ENCODE assay signal across 7 cellular contexts in genomic region chr1:31052613-31053012, GRCh38. TPM values are rescaled to one million over a fixed set of nuclear protein-coding genes. Genes with fewer than 3 reads are reported as not detected.
DNase-seq lines count a peak whose midpoint lies in the region; ATAC-seq and TF ChIP-seq lines count a peak whose summit lies in the region.
"Not testable (repeated sequence)": the region's sequence is repeated elsewhere in the genome, so short reads cannot be mapped to it uniquely, and the experiment has no call there.

No MANE protein-coding gene starts in this region.

- peak overlapping the region; percentile 48 for H3K27ac Mint-ChIP-seq in activated naive CD8-positive, alpha-beta T cell treated with anti-CD3 and anti-CD28 coated beads for 36 hours
- H3K27ac Mint-ChIP-seq in dendritic cell treated with granulocyte-macrophage colony-stimulating factor and Interleukin-4, amounts not matched to agents 40 ng/mL and 50 ng/mL, for 4 days, result peak overlapping the region; percentile 46
- H3K27ac Mint-ChIP-seq in nephron progenitor cell (peak overlapping the region; percentile 48), type B pancreatic cell (peak overlapping the region; percentile 50)

- H3K79me2 ChIP-seq in Loucy (ENCODE audit: insufficient read depth, low read length) (peaks cover 100% of the 10 kb centered on the region), smooth muscle cell (ENCODE audit: low read depth) (peaks cover 100% of the 10 kb centered on the region)

- H3K27me3 Mint-ChIP-seq in activated naive CD8-positive, alpha-beta T cell treated with anti-CD3 and anti-CD28 coated beads for 36 hours; dendritic cell treated with granulocyte-macrophage colony-stimulating factor and Interleukin-4, amounts not matched to agents 40 ng/mL and 50 ng/mL, for 4 days; nephron progenitor cell (ENCODE audit: low read depth, poor library complexity); type B pancreatic cell: not testable (repeated sequence)

- intact Hi-C loops in dendritic cell treated with granulocyte-macrophage colony-stimulating factor and Interleukin-4, amounts not matched to agents 40 ng/mL and 50 ng/mL, for 4 days (cut with micrococcal nuclease); left lung (cut with DNase I): not testable (repeated sequence)

- not testable (repeated sequence) for H3K4me3 ChIP-seq in Loucy (ENCODE audit: low read length, poor library complexity, severe bottlenecking); left lung; smooth muscle cell

- H4K20me1 ChIP-seq in Loucy (ENCODE audit: insufficient read depth, low read length, poor library complexity, severe bottlenecking), result peaks cover 87% of the 10 kb centered on the region
- H4K20me1 ChIP-seq in smooth muscle cell (ENCODE audit: low read depth), result peaks cover 100% of the 10 kb centered on the region

- not testable (repeated sequence) for DNase-seq in activated naive CD8-positive, alpha-beta T cell treated with anti-CD3 and anti-CD28 coated beads for 36 hours; nephron progenitor cell; smooth muscle cell (lab: John Stamatoyannopoulos, UW; ENCODE audit: unreplicated experiment); type B pancreatic cell (ENCODE audit: extremely low spot score, unreplicated experiment)
- peak; percentile 37 to 55 for DNase-seq in left lung

- WGBS in smooth muscle cell (ENCODE audit: low lambda C conversion rate), result 95% methylated on average over 14 of the region's 14 CpGs

- ATAC-seq in left lung, result peak; percentile 53

- H3F3A ChIP-seq in Loucy (ENCODE audit: low read depth); smooth muscle cell (ENCODE audit: low read depth): not testable (repeated sequence)

- not testable (repeated sequence) for H3K9me3 ChIP-seq in Loucy (ENCODE audit: insufficient read depth, low read depth, low read length); left lung; smooth muscle cell (replicated peaks; ENCODE audit: low read depth)

- not testable (repeated sequence) for H3K9ac ChIP-seq in Loucy (ENCODE audit: low read depth, low read length, poor library complexity, severe bottlenecking); smooth muscle cell (ENCODE audit: low read depth)

- H3K27me3 ChIP-seq in Loucy (ENCODE audit: insufficient read depth, low read length, poor library complexity, severe bottlenecking); left lung; smooth muscle cell (ENCODE audit: low read depth): not testable (repeated sequence)

- H2AFZ ChIP-seq in Loucy (ENCODE audit: low read length); smooth muscle cell (ENCODE audit: low read depth): not testable (repeated sequence)

- TF ChIP-seq CTCF in Loucy (conservative IDR thresholded peaks at IDR 0.05; ENCODE audit: low read length); left lung (IDR thresholded peaks at IDR 0.05); nephron progenitor cell (IDR thresholded peaks at IDR 0.05); smooth muscle cell (IDR thresholded peaks at IDR 0.05; ENCODE audit: borderline replicate concordance, insufficient read depth, poor library complexity, severe bottlenecking); type B pancreatic cell (conservative IDR thresholded peaks at IDR 0.05): not testable (repeated sequence)

- H3K27ac ChIP-seq in left lung, result peak overlapping the region in 1 of 2 donors; percentile 23
- peak overlapping the region; percentile 16 for H3K27ac ChIP-seq in smooth muscle cell (ENCODE audit: low read depth)

- H3K9me2 ChIP-seq in Loucy (replicated peaks; ENCODE audit: low read depth, low read length), result not testable (repeated sequence)

- H3K36me3 Mint-ChIP-seq in activated naive CD8-positive, alpha-beta T cell treated with anti-CD3 and anti-CD28 coated beads for 36 hours, result peaks cover 38% of the 10 kb centered on the region
- peaks cover 78% of the 10 kb centered on the region for H3K36me3 Mint-ChIP-seq in dendritic cell treated with granulocyte-macrophage colony-stimulating factor and Interleukin-4, amounts not matched to agents 40 ng/mL and 50 ng/mL, for 4 days (ENCODE audit: low read depth)
- H3K36me3 Mint-ChIP-seq in nephron progenitor cell (ENCODE audit: low read depth) (peaks cover 76% of the 10 kb centered on the region), type B pancreatic cell (peaks cover 26% of the 10 kb centered on the region)

- peak overlapping the region; percentile 27 for H3K4me2 ChIP-seq in Loucy (ENCODE audit: low read depth, low read length, poor library complexity, severe bottlenecking)
- H3K4me2 ChIP-seq in smooth muscle cell, result not testable (repeated sequence)

- not testable (repeated sequence) for H3K9me3 Mint-ChIP-seq in activated naive CD8-positive, alpha-beta T cell treated with anti-CD3 and anti-CD28 coated beads for 36 hours; dendritic cell treated with granulocyte-macrophage colony-stimulating factor and Interleukin-4, amounts not matched to agents 40 ng/mL and 50 ng/mL, for 4 days; nephron progenitor cell; type B pancreatic cell

- not testable (repeated sequence) for H3K4me3 Mint-ChIP-seq in activated naive CD8-positive, alpha-beta T cell treated with anti-CD3 and anti-CD28 coated beads for 36 hours; dendritic cell treated with granulocyte-macrophage colony-stimulating factor and Interleukin-4, amounts not matched to agents 40 ng/mL and 50 ng/mL, for 4 days; nephron progenitor cell; type B pancreatic cell

- peaks cover 37% of the 10 kb centered on the region for H3K4me1 Mint-ChIP-seq in activated naive CD8-positive, alpha-beta T cell treated with anti-CD3 and anti-CD28 coated beads for 36 hours
- peaks cover 14% of the 10 kb centered on the region for H3K4me1 Mint-ChIP-seq in dendritic cell treated with granulocyte-macrophage colony-stimulating factor and Interleukin-4, amounts not matched to agents 40 ng/mL and 50 ng/mL, for 4 days (ENCODE audit: low read depth)
- peaks cover 13% of the 10 kb centered on the region for H3K4me1 Mint-ChIP-seq in nephron progenitor cell
- H3K4me1 Mint-ChIP-seq in type B pancreatic cell (ENCODE audit: unreplicated experiment), result peaks cover 19% of the 10 kb centered on the region

- H3K4me1 ChIP-seq in Loucy (ENCODE audit: insufficient read depth, low read length, poor library complexity, severe bottlenecking) (peaks cover 21% of the 10 kb centered on the region), left lung (peaks cover 8 to 85% of the 10 kb centered on the region in 2 donors)
- not testable (repeated sequence) for H3K4me1 ChIP-seq in smooth muscle cell (ENCODE audit: low read depth)

- H3K36me3 ChIP-seq in Loucy (ENCODE audit: insufficient read depth, low read length) (peaks cover 57% of the 10 kb centered on the region), left lung (peaks cover 0 to 38% of the 10 kb centered on the region in 2 donors)
- H3K36me3 ChIP-seq in smooth muscle cell (ENCODE audit: low read depth), result not testable (repeated sequence)

RNA-seq across cellular contexts. Expression of gene PUM1, which starts 12.9 kb away (rescaled TPM):
- total RNA-seq in activated naive CD8-positive, alpha-beta T cell treated with anti-CD3 and anti-CD28 coated beads for 36 hours, result 10 to 100 TPM; 93.4 to 94.6 TPM
- total RNA-seq in left lung (100 to 1,000 TPM in 1 of 2 donors, 10 to 100 TPM in 1; 96.7 to 102 TPM), smooth muscle cell (78.2 and 79.6 TPM in 2 replicates), type B pancreatic cell (ENCODE audit: low replicate concordance) (185 and 196 TPM in 2 replicates)
- 49.0 and 54.0 TPM in 2 replicates for polyA plus RNA-seq in smooth muscle cell
